In the genomic region with DNA sequence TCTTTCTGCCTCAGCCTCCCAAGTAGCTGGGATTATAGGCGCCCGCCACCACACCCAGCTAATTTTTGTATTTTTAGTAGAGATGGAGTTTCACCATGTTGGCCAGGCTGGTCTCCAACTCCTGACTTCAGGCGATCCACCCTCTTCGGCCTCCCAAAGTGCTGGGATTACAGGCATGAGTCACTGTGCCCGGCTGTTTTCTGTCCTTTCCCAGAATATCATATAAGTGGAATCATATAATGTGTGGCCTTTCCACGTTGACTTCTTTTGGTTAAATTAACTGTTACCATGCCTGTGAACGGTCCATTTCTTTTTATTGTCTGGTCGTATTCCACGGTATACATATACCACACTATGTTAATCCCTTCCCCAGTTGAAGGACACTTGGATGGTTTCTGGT, we compare ENCODE assay signal across 2 cellular contexts. TPM values are rescaled to one million over a fixed set of nuclear protein-coding genes. Genes with fewer than 3 reads are reported as not detected.
"Had no signal": no experiment of that assay in that cellular context is flagged by ENCODE, and none has a peak within 500 bp of the region (broad histone marks: within the 10 kb centered on the region; RNA-seq: fewer than 3 reads in every experiment).

No MANE protein-coding gene starts in this region.

RNA-seq across cellular contexts. Expression of gene NPTX2, which starts 44.4 kb away (rescaled TPM):
- polyA plus RNA-seq: immature natural killer cell, keratinocyte had no signal
